9 cellular contexts compared by ENCODE assay signal in the genomic region with DNA sequence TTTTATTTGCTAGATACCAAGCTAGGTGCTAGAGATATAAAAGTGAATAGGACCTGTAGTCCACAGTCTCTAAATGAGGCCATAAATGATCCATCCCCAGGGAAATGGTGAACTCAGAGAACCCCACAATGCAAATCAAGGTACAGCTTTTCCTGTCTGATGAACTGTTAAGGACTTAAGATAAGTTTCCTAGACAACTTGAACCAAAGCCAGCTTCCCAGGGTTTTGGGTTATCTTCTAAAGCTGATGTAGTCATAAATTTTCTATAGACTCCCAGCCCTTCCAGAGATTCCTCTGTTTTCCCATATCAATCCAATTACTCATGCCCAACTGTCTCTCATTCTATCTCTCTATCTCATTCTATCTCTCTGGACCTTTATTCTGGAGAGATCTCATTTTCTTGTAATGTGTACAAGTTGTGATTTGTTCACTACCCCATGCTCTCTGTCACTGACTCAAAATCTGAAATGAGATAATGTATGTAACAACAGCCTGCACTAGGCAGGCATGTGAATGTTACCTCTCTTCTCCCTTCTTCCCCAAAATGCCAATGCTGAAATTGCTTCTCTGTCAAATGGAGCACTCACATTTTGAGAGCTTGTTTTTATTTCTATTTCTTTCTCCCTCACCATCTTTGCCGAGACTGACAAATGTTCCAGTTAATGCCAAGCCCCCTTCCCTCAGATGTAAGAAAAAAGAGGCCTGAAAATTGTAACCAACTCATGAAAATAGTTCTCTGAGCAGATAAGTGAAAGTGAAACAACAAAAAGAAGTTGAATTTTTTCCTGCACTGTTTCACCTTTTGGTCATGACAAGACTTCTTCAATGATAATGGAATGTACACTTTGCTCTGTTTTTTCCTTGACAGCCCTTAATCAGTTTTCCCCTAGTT.
DNase-seq lines count a peak whose midpoint lies in the region; ATAC-seq and TF ChIP-seq lines count a peak whose summit lies in the region.
"Had no signal": no experiment of that assay in that cellular context is flagged by ENCODE, and none has a peak within 500 bp of the region (broad histone marks: within the 10 kb centered on the region; RNA-seq: fewer than 3 reads in every experiment).

No MANE protein-coding gene starts in this region.

- H3K9me2 ChIP-seq in hepatocyte (replicated peaks; ENCODE audit: insufficient read depth) = no peaks in the 10 kb centered on the region

- ATAC-seq in GM18498 (IDR thresholded peaks at IDR 0.05; ENCODE audit: unreplicated experiment) (peak; percentile 70), HG03432 (IDR thresholded peaks at IDR 0.05; ENCODE audit: unreplicated experiment) (peak; percentile 68)

- no peak overlapping the region for H3K4me3 ChIP-seq in hepatocyte

- H4K20me1 ChIP-seq in hepatocyte (ENCODE audit: insufficient read depth, poor library complexity, severe bottlenecking) = no peaks in the 10 kb centered on the region

- peak overlapping the region; percentile 9 for H3K27ac ChIP-seq in hepatocyte

- TF ChIP-seq CTCF in GM20000 (IDR thresholded peaks at IDR 0.05; ENCODE audit: extremely low read depth, missing control alignments) (no peak), hepatocyte (IDR thresholded peaks at IDR 0.05; ENCODE audit: poor library complexity) (no peak)

- no peaks in the 10 kb centered on the region for H3K9me3 ChIP-seq in hepatocyte (ENCODE audit: low read depth)

- DNase-seq in GM20000 (ENCODE audit: low spot score) = peak; percentile 16
- no peak for DNase-seq in hepatocyte (ENCODE audit: low spot score)
- no peak for DNase-seq in NCI-H2227 treated with DMSO at 0.1 percent for 48 hours (lab: John Stamatoyannopoulos, UW)
- no peak for DNase-seq in SW 1271 (lab: John Stamatoyannopoulos, UW)
- no peak for DNase-seq in NCI-H748 treated with DMSO at 0.1 percent for 48 hours (lab: John Stamatoyannopoulos, UW)
- no peak for DNase-seq in NOMO-1 treated with dmso at 0.1 percent for 144 hours (lab: John Stamatoyannopoulos, UW; ENCODE audit: unreplicated experiment)
- DNase-seq: HCEC 1CT had no signal

- no peaks in the 10 kb centered on the region for H3K79me2 ChIP-seq in hepatocyte

- no peak overlapping the region for H2AFZ ChIP-seq in hepatocyte

- H3K27me3 ChIP-seq in hepatocyte = no peaks in the 10 kb centered on the region

- 75% methylated on average over 1 of the region's 1 CpG for whole genome bisulfite sequencing in hepatocyte (ENCODE audit: low lambda C conversion rate, missing lambda C conversion rate)

- H3K4me2 ChIP-seq in hepatocyte = peak overlapping the region; percentile 50

- no peaks in the 10 kb centered on the region for H3K4me1 ChIP-seq in hepatocyte (ENCODE audit: insufficient read depth)

- no peaks in the 10 kb centered on the region for H3K36me3 ChIP-seq in hepatocyte (replicated peaks; ENCODE audit: insufficient read depth, low read depth)
